ENCODE assay signal across 13 cellular contexts in the genomic region with DNA sequence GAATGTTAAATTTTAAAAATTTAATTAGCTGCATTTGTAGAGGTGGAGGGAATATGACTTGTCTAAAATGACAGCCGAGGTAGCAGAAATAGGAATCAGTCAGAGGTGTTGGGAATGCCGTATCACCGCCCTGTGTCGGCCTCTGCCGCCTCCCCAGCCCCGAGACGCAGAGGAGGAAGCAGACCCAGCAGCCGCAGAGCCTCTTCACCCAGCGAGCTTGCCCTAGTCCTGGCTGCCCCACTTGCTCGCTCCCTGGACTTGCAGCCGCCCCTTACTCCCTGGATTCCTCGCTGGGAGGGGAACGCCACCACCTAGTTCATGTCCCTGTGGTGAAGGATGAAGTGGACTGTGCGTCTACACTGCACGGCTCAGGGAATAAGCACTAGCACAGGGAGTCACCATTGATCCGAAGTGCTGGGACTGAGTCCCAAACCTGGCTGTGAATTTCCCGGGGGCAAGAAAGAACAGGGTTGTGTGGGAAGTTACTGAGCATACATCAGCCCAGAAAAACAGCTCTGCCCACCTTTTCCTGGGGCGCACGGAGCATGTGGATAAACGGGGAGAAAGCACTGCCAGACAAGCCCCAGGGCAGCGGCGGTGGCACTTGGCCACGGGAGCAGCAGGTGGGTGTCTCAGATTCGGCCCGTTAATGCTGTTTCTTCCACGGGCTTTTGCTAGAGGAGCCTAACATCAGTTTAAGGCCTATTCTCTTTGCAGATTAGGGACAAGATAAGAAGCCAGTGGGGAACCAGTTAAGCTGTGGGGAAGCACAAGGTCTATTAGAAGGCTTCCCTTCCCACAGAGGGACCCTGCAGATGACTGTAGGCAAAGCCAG.
DNase-seq lines count a peak whose midpoint lies in the region; ATAC-seq and TF ChIP-seq lines count a peak whose summit lies in the region.
"Had no signal": no experiment of that assay in that cellular context is flagged by ENCODE, and none has a peak within 500 bp of the region (broad histone marks: within the 10 kb centered on the region; RNA-seq: fewer than 3 reads in every experiment).

No MANE protein-coding gene starts in this region.

- no peak overlapping the region for H3K4me3 Mint-ChIP-seq in activated T-cell treated with anti-CD3 and anti-CD28 coated beads, Interleukin-2, amount 50 U/mL, for 24 hours
- H3K4me3 Mint-ChIP-seq in activated T-helper 1 cell treated with anti-CD3 and anti-CD28 coated beads, Interleukin-12 subunit alpha, Interleukin-12 subunit beta, Interleukin-2, Interleukin-4 antibody, amounts not matched to agents 30 ng/mL and 10 ng/mL and 1 ng/mL, durations not matched to agents 14 hours and 24 hours and 36 hours: peak overlapping the region; percentile 33

- H3K4me3 ChIP-seq in Jurkat, Clone E6-1 (ENCODE audit: low read length): peak overlapping the region; percentile 21
- H3K4me3 ChIP-seq in psoas muscle (no peak overlapping the region), heart right ventricle (no peak overlapping the region)
- H3K4me3 ChIP-seq: vagina had no signal

- ATAC-seq in psoas muscle: peak in 3 of 4 donors; percentile 14 to 25 (median 15)
- ATAC-seq in heart right ventricle: no peak
- no peak for ATAC-seq in HG03196 (IDR thresholded peaks at IDR 0.05; ENCODE audit: unreplicated experiment)

- H3K36me3 ChIP-seq in psoas muscle (ENCODE audit: insufficient read depth in 1 of 2, low read depth in 1 of 2) (peaks cover 0 to 11% of the 10 kb centered on the region in 2 donors), heart right ventricle (peaks cover 0 to 15% (median 5%) of the 10 kb centered on the region in 9 donors)
- H3K36me3 ChIP-seq: vagina had no signal

- intact Hi-C loops in activated T-helper 1 cell treated with anti-CD3 and anti-CD28 coated beads, Interleukin-12 subunit alpha, Interleukin-12 subunit beta, Interleukin-2, Interleukin-4 antibody, amounts not matched to agents 30 ng/mL and 10 ng/mL and 1 ng/mL, durations not matched to agents 14 hours and 24 hours and 36 hours (cut with micrococcal nuclease): no loop called here
- intact Hi-C loops in psoas muscle (cut with DNase I) (no loop called here), heart right ventricle (cut with DNase I) (no loop called here)

- no peaks in the 10 kb centered on the region for H3K27me3 ChIP-seq in psoas muscle (ENCODE audit: insufficient read depth in 3 of 3, low read length in 2 of 3)
- H3K27me3 ChIP-seq in heart right ventricle: no peaks in the 10 kb centered on the region
- H3K27me3 ChIP-seq: vagina had no signal

- H3K36me3 Mint-ChIP-seq in activated T-cell treated with anti-CD3 and anti-CD28 coated beads, Interleukin-2, amount 50 U/mL, for 24 hours (ENCODE audit: low read depth): peaks cover 28% of the 10 kb centered on the region
- peaks cover 11% of the 10 kb centered on the region for H3K36me3 Mint-ChIP-seq in activated T-helper 1 cell treated with anti-CD3 and anti-CD28 coated beads, Interleukin-12 subunit alpha, Interleukin-12 subunit beta, Interleukin-2, Interleukin-4 antibody, amounts not matched to agents 30 ng/mL and 10 ng/mL and 1 ng/mL, durations not matched to agents 14 hours and 24 hours and 36 hours (ENCODE audit: low read depth)

- no peaks in the 10 kb centered on the region for H3K9me3 Mint-ChIP-seq in activated T-cell treated with anti-CD3 and anti-CD28 coated beads, Interleukin-2, amount 50 U/mL, for 24 hours
- no peaks in the 10 kb centered on the region for H3K9me3 Mint-ChIP-seq in activated T-helper 1 cell treated with anti-CD3 and anti-CD28 coated beads, Interleukin-12 subunit alpha, Interleukin-12 subunit beta, Interleukin-2, Interleukin-4 antibody, amounts not matched to agents 30 ng/mL and 10 ng/mL and 1 ng/mL, durations not matched to agents 14 hours and 24 hours and 36 hours

- TF ChIP-seq CTCF in psoas muscle (IDR thresholded peaks at IDR 0.05): no peak
- TF ChIP-seq CTCF in heart right ventricle (IDR thresholded peaks at IDR 0.05): no peak

- H3K4me1 ChIP-seq in psoas muscle (peaks cover 27% of the 10 kb centered on the region), heart right ventricle (peaks cover 0 to 12% (median 0%) of the 10 kb centered on the region in 9 donors)
- H3K4me1 ChIP-seq: vagina had no signal

- 62 to 75% (median 64%) methylated on average over 26 of the region's 26 CpGs for WGBS in psoas muscle, 3 donors
- 75 to 81% methylated on average over 26 of the region's 26 CpGs for WGBS in heart right ventricle, 2 donors

- H3K27ac Mint-ChIP-seq in activated T-cell treated with anti-CD3 and anti-CD28 coated beads, Interleukin-2, amount 50 U/mL, for 24 hours: peak overlapping the region; percentile 44
- no peak overlapping the region for H3K27ac Mint-ChIP-seq in activated T-helper 1 cell treated with anti-CD3 and anti-CD28 coated beads, Interleukin-12 subunit alpha, Interleukin-12 subunit beta, Interleukin-2, Interleukin-4 antibody, amounts not matched to agents 30 ng/mL and 10 ng/mL and 1 ng/mL, durations not matched to agents 14 hours and 24 hours and 36 hours

- H3K27ac ChIP-seq in psoas muscle (no peak overlapping the region), heart right ventricle (no peak overlapping the region)
- H3K27ac ChIP-seq: vagina had no signal

- H3K9me3 ChIP-seq in psoas muscle (no peaks in the 10 kb centered on the region), heart right ventricle (no peaks in the 10 kb centered on the region)
- H3K9me3 ChIP-seq: vagina had no signal

- DNase-seq in activated T-cell treated with anti-CD3 and anti-CD28 coated beads, Interleukin-2, amount 50 U/mL, for 24 hours: no peak
- DNase-seq in activated T-cell treated with anti-CD3 and anti-CD28 coated beads for 4 hours (no peak), psoas muscle (no peak), NCI-H524 (lab: John Stamatoyannopoulos, UW) (no peak), heart right ventricle (no peak)
- peak; percentile 28 for DNase-seq in Jurkat, Clone E6-1 (ENCODE audit: low read depth, low spot score)
- no peak for DNase-seq in activated T-helper 1 cell treated with anti-CD3 and anti-CD28 coated beads, Interleukin-12 subunit alpha, Interleukin-12 subunit beta, Interleukin-2, Interleukin-4 antibody, amounts not matched to agents 30 ng/mL and 10 ng/mL and 1 ng/mL, durations not matched to agents 14 hours and 24 hours and 36 hours (ENCODE audit: low spot score)
- DNase-seq: cerebellar nuclear complex, erythroblast, GDM1, retina had no signal

- H3K27me3 Mint-ChIP-seq in activated T-cell treated with anti-CD3 and anti-CD28 coated beads, Interleukin-2, amount 50 U/mL, for 24 hours: no peaks in the 10 kb centered on the region
- no peaks in the 10 kb centered on the region for H3K27me3 Mint-ChIP-seq in activated T-helper 1 cell treated with anti-CD3 and anti-CD28 coated beads, Interleukin-12 subunit alpha, Interleukin-12 subunit beta, Interleukin-2, Interleukin-4 antibody, amounts not matched to agents 30 ng/mL and 10 ng/mL and 1 ng/mL, durations not matched to agents 14 hours and 24 hours and 36 hours (ENCODE audit: insufficient read depth)

- peaks cover 38% of the 10 kb centered on the region for H3K4me1 Mint-ChIP-seq in activated T-cell treated with anti-CD3 and anti-CD28 coated beads, Interleukin-2, amount 50 U/mL, for 24 hours (ENCODE audit: low read depth)
- peaks cover 47% of the 10 kb centered on the region for H3K4me1 Mint-ChIP-seq in activated T-helper 1 cell treated with anti-CD3 and anti-CD28 coated beads, Interleukin-12 subunit alpha, Interleukin-12 subunit beta, Interleukin-2, Interleukin-4 antibody, amounts not matched to agents 30 ng/mL and 10 ng/mL and 1 ng/mL, durations not matched to agents 14 hours and 24 hours and 36 hours (ENCODE audit: low read depth)

Comparison
In these comparisons a context has a peak if more than half of its experiments do, and no peak if none do; other contexts are left out.
1. ATAC-seq: peak in psoas muscle (3 of 4); none in heart right ventricle (0 of 8) and HG03196 (single experiment).